ENCODE assay signal across 14 cellular contexts in the genomic region with DNA sequence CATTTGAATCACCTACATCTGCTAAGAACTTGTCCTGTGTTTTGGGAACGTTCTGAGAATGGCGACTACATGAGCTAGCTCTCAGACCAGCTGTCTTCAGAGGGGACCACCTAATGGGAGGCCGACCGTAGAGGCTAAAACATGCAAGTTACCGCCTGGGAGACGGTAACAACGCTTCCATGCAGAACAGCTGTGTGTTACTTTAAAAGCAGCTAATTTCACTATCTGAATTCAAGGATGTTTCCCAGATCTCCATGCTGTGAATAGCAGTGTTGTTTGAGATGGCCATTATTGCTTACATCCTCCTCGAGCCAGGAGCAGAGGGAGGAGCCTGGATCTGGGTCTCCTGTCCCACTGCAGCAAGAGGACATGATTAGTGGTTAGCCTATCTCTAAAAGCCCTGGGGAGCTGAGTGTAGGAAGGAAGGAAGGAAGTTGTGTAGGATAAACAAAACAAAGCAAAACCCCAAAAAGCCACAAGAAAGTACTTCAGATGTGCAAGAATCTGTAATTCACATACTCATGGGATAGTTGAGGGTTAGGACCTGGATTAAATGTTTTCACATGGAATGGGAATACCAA. TPM values are rescaled to one million over a fixed set of nuclear protein-coding genes. Genes with fewer than 3 reads are reported as not detected.
DNase-seq lines count a peak whose midpoint lies in the region; ATAC-seq and TF ChIP-seq lines count a peak whose summit lies in the region.
"Had no signal": no experiment of that assay in that cellular context is flagged by ENCODE, and none has a peak within 500 bp of the region (broad histone marks: within the 10 kb centered on the region; RNA-seq: fewer than 3 reads in every experiment).

No MANE protein-coding gene starts in this region.

- no peaks in the 10 kb centered on the region for H3K36me3 ChIP-seq in A673 (ENCODE audit: insufficient read depth, low read length, poor library complexity, severe bottlenecking)
- H3K36me3 ChIP-seq: vagina had no signal

- CTCF ChIA-PET in A673 (lab: Charles Lee) = no interaction called here

- intact Hi-C loops in A673 (cut with micrococcal nuclease; ENCODE audit: unreplicated experiment) = no loop called here

- no peak for ATAC-seq in HG02938 (IDR thresholded peaks at IDR 0.05; ENCODE audit: unreplicated experiment)
- ATAC-seq: T-helper 17 cell had no signal

- POLR2A ChIA-PET in A673 (lab: Charles Lee; ENCODE audit: low non-redundant PET) = no interaction called here

- no peak overlapping the region for H3K4me3 ChIP-seq in A673 (ENCODE audit: low read depth, low read length, poor library complexity, severe bottlenecking)
- H3K4me3 ChIP-seq: vagina had no signal

- no peak for TF ChIP-seq CTCF in A673 (conservative IDR thresholded peaks at IDR 0.05; ENCODE audit: low read depth, low read length)

- H3K27ac ChIP-seq in A673 (ENCODE audit: low read depth, low read length, poor library complexity, severe bottlenecking) = no peak overlapping the region
- H3K27ac ChIP-seq: vagina had no signal

- H3K4me1 ChIP-seq in A673 (ENCODE audit: insufficient read depth, low read length, poor library complexity, severe bottlenecking) = peaks cover 52% of the 10 kb centered on the region

- BruUV-seq in A673 (replicated peaks; lab: Mats Ljungman, UMichigan) = no TSS peak

- H3K27me3 ChIP-seq in A673 (replicated peaks; ENCODE audit: insufficient read depth, low read depth, low read length, poor library complexity) = no peaks in the 10 kb centered on the region
- H3K27me3 ChIP-seq: vagina had no signal

- DNase-seq in A673 (ENCODE audit: low spot score) = peak; percentile 83
- DNase-seq in H4 (ENCODE audit: low spot score) = peak; percentile 84
- peak; percentile 52 for DNase-seq in amniotic epithelial cell (ENCODE audit: low read depth)
- DNase-seq in left kidney (ENCODE audit: low read depth, low spot score) = peak; percentile 33
- DNase-seq in activated CD4-positive, CD25-positive, alpha-beta regulatory T cell treated with anti-CD3 and anti-CD28 coated beads, Interleukin-2, amount 50 U/mL, for 72 hours = no peak
- no peak for DNase-seq in DMS114 treated with DMSO at 0.1 percent for 48 hours (lab: John Stamatoyannopoulos, UW; ENCODE audit: unreplicated experiment)
- DNase-seq in COR-L47 (lab: John Stamatoyannopoulos, UW) = no peak
- DNase-seq: endodermal cell, H9, NCI-H526 treated with DMSO at 0.1 percent for 48 hours, small intestine, T-helper 17 cell had no signal

- no peaks in the 10 kb centered on the region for H3K9me3 ChIP-seq in A673 (ENCODE audit: low read depth, low read length, poor library complexity, severe bottlenecking)
- H3K9me3 ChIP-seq: vagina had no signal

RNA-seq across cellular contexts. Expression of a gene that starts 50.9 kb away (rescaled TPM):
- total RNA-seq in A673 (2021) = 235 and 253 TPM in 2 replicates
- 28.0 and 45.3 TPM in 2 replicates for total RNA-seq in H4 (2014; rRNA removed; shearing (Covaris generic))

Comparison
In these comparisons a context has a peak if more than half of its experiments do, and no peak if none do; other contexts are left out.
1. DNase-seq: peak in A673 (single experiment), H4 (single experiment), amniotic epithelial cell (single experiment) and left kidney (single experiment); none in activated CD4-positive, CD25-positive, alpha-beta regulatory T cell treated with anti-CD3 and anti-CD28 coated beads, Interleukin-2, amount 50 U/mL, for 72 hours (single experiment), DMS114 treated with DMSO at 0.1 percent for 48 hours (single experiment) and COR-L47 (single experiment).